Comparison of ENCODE assay signal across 37 cellular contexts in the genomic region with DNA sequence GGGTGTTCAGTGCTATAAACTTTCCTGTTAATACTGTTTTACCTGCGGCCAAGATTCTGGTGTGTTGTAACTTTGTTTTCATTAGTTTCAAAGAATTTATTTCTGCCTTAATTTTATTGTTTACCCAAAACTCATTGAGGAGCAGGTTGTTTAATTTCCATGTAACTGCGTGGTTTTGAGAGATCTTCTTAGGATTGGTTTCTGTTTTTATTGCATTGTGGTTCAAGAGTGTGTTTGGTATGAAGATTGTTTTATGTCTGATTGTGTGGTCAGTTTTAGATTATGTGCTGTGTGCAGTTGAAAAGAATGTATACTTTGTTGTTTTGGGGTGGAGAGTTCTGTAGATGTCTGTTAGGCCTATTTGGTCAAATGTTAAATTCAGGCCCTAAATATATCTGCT.
A peak's percentile ranks its signal among the peaks of the same experiment; 100 is the strongest.
DNase-seq lines count a peak whose midpoint lies in the region; FAIRE-seq and TF ChIP-seq lines count a peak whose summit lies in the region.
"Had no signal": no experiment of that assay in that cellular context is flagged by ENCODE, and none has a peak within 500 bp of the region (broad histone marks: within the 10 kb centered on the region; RNA-seq: fewer than 3 reads in every experiment).

No MANE protein-coding gene starts in this region.

- no peak overlapping the region for H3K4me3 ChIP-seq in breast epithelium
- H3K4me3 ChIP-seq in astrocyte (ENCODE audit: insufficient read depth, low read depth, low read length): no peak overlapping the region
- H3K4me3 ChIP-seq in fibroblast of villous mesenchyme (ENCODE audit: low read depth, low read length): no peak overlapping the region
- H3K4me3 ChIP-seq: A549; BLaER1; BLaER1 treated with 17β-estradiol and CSF1 and Interleukin-3, amounts not matched to agents 10 nM and 100 nM had no signal

- H3K36me3 ChIP-seq in breast epithelium (no peaks in the 10 kb centered on the region), astrocyte (ENCODE audit: insufficient read depth, low read length) (no peaks in the 10 kb centered on the region)
- H3K36me3 ChIP-seq: BE2C; BLaER1; BLaER1 treated with 17β-estradiol and CSF1 and Interleukin-3, amounts not matched to agents 10 nM and 100 nM had no signal

- H3K4me1 ChIP-seq in breast epithelium (no peaks in the 10 kb centered on the region), astrocyte (ENCODE audit: insufficient read depth, low read length) (no peaks in the 10 kb centered on the region)
- H3K4me1 ChIP-seq: A549; BE2C; BLaER1; BLaER1 treated with 17β-estradiol and CSF1 and Interleukin-3, amounts not matched to agents 10 nM and 100 nM; Caco-2 had no signal

- H4K20me1 ChIP-seq in astrocyte (ENCODE audit: insufficient read depth, low read length): no peaks in the 10 kb centered on the region
- H4K20me1 ChIP-seq: BLaER1; BLaER1 treated with 17β-estradiol and CSF1 and Interleukin-3, amounts not matched to agents 10 nM and 100 nM had no signal

- peaks cover 7% of the 10 kb centered on the region for H3K9me3 Mint-ChIP-seq in MCF 10A (ENCODE audit: unreplicated experiment)
- H3K9me3 Mint-ChIP-seq in astrocyte (ENCODE audit: unreplicated experiment): peaks cover 3% of the 10 kb centered on the region
- H3K9me3 Mint-ChIP-seq: CD4-positive, alpha-beta T cell; CD8-positive, alpha-beta T cell had no signal

- no peak overlapping the region for H3K4me2 ChIP-seq in astrocyte (ENCODE audit: low read length)
- H3K4me2 ChIP-seq: A549; BLaER1; BLaER1 treated with 17β-estradiol and CSF1 and Interleukin-3, amounts not matched to agents 10 nM and 100 nM had no signal

- no TSS peak for BruUV-seq in MCF 10A (replicated peaks; lab: Mats Ljungman, UMichigan)

- POLR2A ChIA-PET in MCF 10A (lab: Yijun Ruan, JAX): interaction anchor here (1.0 kb wide), 1 partner anchor 196 kb away, joined by 3 read pairs; no protein-coding TSS in a partner anchor

- FAIRE-seq in astrocyte (lab: Jason Lieb, UNC) (peak; percentile 34), HTR-8/SVneo (lab: Jason Lieb, UNC) (no peak)
- FAIRE-seq: A204.1, A549, D721Med had no signal

- no peaks in the 10 kb centered on the region for H3K27me3 ChIP-seq in breast epithelium
- no peaks in the 10 kb centered on the region for H3K27me3 ChIP-seq in astrocyte (ENCODE audit: insufficient read depth, low read length)
- H3K27me3 ChIP-seq: BE2C; BLaER1; BLaER1 treated with 17β-estradiol and CSF1 and Interleukin-3, amounts not matched to agents 10 nM and 100 nM had no signal

- TF ChIP-seq CTCF in MCF 10A (IDR thresholded peaks at IDR 0.05; ENCODE audit: unreplicated experiment) (no peak), breast epithelium (IDR thresholded peaks at IDR 0.05) (no peak), astrocyte (IDR thresholded peaks at IDR 0.05; ENCODE audit: insufficient read depth, low read depth, low read length) (no peak), fibroblast of villous mesenchyme (IDR thresholded peaks at IDR 0.05; ENCODE audit: insufficient read depth, low read depth, low read length) (no peak)

- no peaks in the 10 kb centered on the region for H3K27me3 Mint-ChIP-seq in MCF 10A (ENCODE audit: insufficient read depth, unreplicated experiment)
- peaks cover 2% of the 10 kb centered on the region for H3K27me3 Mint-ChIP-seq in astrocyte (ENCODE audit: low read depth, unreplicated experiment)
- H3K27me3 Mint-ChIP-seq: CD4-positive, alpha-beta T cell had no signal

- no peak for DNase-seq in MCF 10A (ENCODE audit: unreplicated experiment)
- no peak for DNase-seq in breast epithelium (ENCODE audit: low spot score in 2 of 2)
- DNase-seq in M059J (ENCODE audit: low read depth): peak; percentile 43
- DNase-seq in astrocyte (ENCODE audit: low read depth): no peak
- peak; percentile 53 for DNase-seq in fibroblast of villous mesenchyme (ENCODE audit: low read depth)
- DNase-seq in NCI-H2171 treated with DMSO at 0.1 percent for 48 hours (lab: John Stamatoyannopoulos, UW): no peak
- DNase-seq in HTR-8/SVneo (ENCODE audit: insufficient read length, low spot score): no peak
- DNase-seq in occipital lobe (lab: John Stamatoyannopoulos, UW): no peak
- DNase-seq: 8988T; ACHN; AML-193; BE2C; C1 segment of cervical spinal cord; Caco-2; Calu3; CD4-positive, alpha-beta memory T cell; CD4-positive, alpha-beta T cell; CD4-positive, CD25-positive, alpha-beta regulatory T cell; CD8-positive, alpha-beta memory T cell; CD8-positive, alpha-beta T cell; COR-L47; DMS 273 treated with DMSO at 0.1 percent for 48 hours; DMS153; DMS53; DMS79; DMS79 treated with DMSO at 0.1 percent for 48 hours; DND-41; EL had no signal

- no peak overlapping the region for H2AFZ ChIP-seq in astrocyte (ENCODE audit: low read depth, low read length)

- H3K4me3 Mint-ChIP-seq in MCF 10A (ENCODE audit: unreplicated experiment) (no peak overlapping the region), astrocyte (ENCODE audit: unreplicated experiment) (no peak overlapping the region)
- H3K4me3 Mint-ChIP-seq: B cell; CD14-positive monocyte; CD4-positive, alpha-beta memory T cell; CD4-positive, alpha-beta T cell; CD4-positive, CD25-positive, alpha-beta regulatory T cell; CD8-positive, alpha-beta memory T cell; CD8-positive, alpha-beta T cell had no signal

- no peaks in the 10 kb centered on the region for H3K4me1 Mint-ChIP-seq in MCF 10A (ENCODE audit: insufficient read depth, unreplicated experiment)
- peaks cover 1% of the 10 kb centered on the region for H3K4me1 Mint-ChIP-seq in astrocyte (ENCODE audit: low read depth, unreplicated experiment)
- H3K4me1 Mint-ChIP-seq: B cell; CD14-positive monocyte; CD4-positive, alpha-beta memory T cell; CD4-positive, CD25-positive, alpha-beta regulatory T cell; CD8-positive, alpha-beta memory T cell had no signal

- CTCF ChIA-PET in MCF 10A (lab: Yijun Ruan, JAX): interaction anchor here (1.1 kb wide), 1 partner anchor 411 kb away, joined by 3 read pairs; no protein-coding TSS in a partner anchor

- TF ChIP-seq POLR2A in breast epithelium (IDR thresholded peaks at IDR 0.05): no peak

- no peak overlapping the region for H3K9ac ChIP-seq in astrocyte (ENCODE audit: low read length)
- H3K9ac ChIP-seq: BLaER1; BLaER1 treated with 17β-estradiol and CSF1 and Interleukin-3, amounts not matched to agents 10 nM and 100 nM had no signal

- H3K27ac Mint-ChIP-seq in MCF 10A (ENCODE audit: low read depth, unreplicated experiment) (peak overlapping the region; percentile 11), astrocyte (ENCODE audit: unreplicated experiment) (no peak overlapping the region)
- H3K27ac Mint-ChIP-seq: B cell; CD14-positive monocyte; CD4-positive, alpha-beta T cell; CD4-positive, CD25-positive, alpha-beta regulatory T cell; CD8-positive, alpha-beta memory T cell; CD8-positive, alpha-beta T cell had no signal

- H3K36me3 Mint-ChIP-seq in MCF 10A (ENCODE audit: insufficient read depth, unreplicated experiment): no peaks in the 10 kb centered on the region
- peaks cover 3% of the 10 kb centered on the region for H3K36me3 Mint-ChIP-seq in astrocyte (ENCODE audit: low read depth, unreplicated experiment)
- H3K36me3 Mint-ChIP-seq: CD14-positive monocyte; CD4-positive, alpha-beta memory T cell; CD4-positive, CD25-positive, alpha-beta regulatory T cell; CD8-positive, alpha-beta memory T cell; CD8-positive, alpha-beta T cell had no signal

- no peak overlapping the region for H3K27ac ChIP-seq in breast epithelium
- no peak overlapping the region for H3K27ac ChIP-seq in astrocyte (ENCODE audit: low read depth, low read length)
- H3K27ac ChIP-seq: 22Rv1; A549; BLaER1; BLaER1 treated with 17β-estradiol and CSF1 and Interleukin-3, amounts not matched to agents 10 nM and 100 nM; C4-2B had no signal

- intact Hi-C loops in MCF 10A (cut with micrococcal nuclease): no loop called here
- intact Hi-C loops in breast epithelium (cut with DNase I; ENCODE audit: low total_unique reads): no loop called here

- H3K9me3 ChIP-seq in breast epithelium (no peaks in the 10 kb centered on the region), astrocyte (ENCODE audit: insufficient read depth, low read depth, low read length) (no peaks in the 10 kb centered on the region)
- H3K9me3 ChIP-seq: A549, BE2C, Caco-2 had no signal

- H3K79me2 ChIP-seq in astrocyte (ENCODE audit: insufficient read depth, low read length): no peaks in the 10 kb centered on the region

Comparison
In these comparisons a context has a peak if more than half of its experiments do, and no peak if none do; other contexts are left out.
1. DNase-seq: peak in M059J (single experiment) and fibroblast of villous mesenchyme (single experiment); none in MCF 10A (single experiment), breast epithelium (0 of 2), astrocyte (single experiment), NCI-H2171 treated with DMSO at 0.1 percent for 48 hours (single experiment), HTR-8/SVneo (single experiment) and occipital lobe (single experiment).